Comparison of ENCODE assay signal across 23 cellular contexts in genomic region chr5:55671975-55672374, GRCh38. TPM values are rescaled to one million over a fixed set of nuclear protein-coding genes. Genes with fewer than 3 reads are reported as not detected.
DNase-seq lines count a peak whose midpoint lies in the region; ATAC-seq and TF ChIP-seq lines count a peak whose summit lies in the region.
"Had no signal": no experiment of that assay in that cellular context is flagged by ENCODE, and none has a peak within 500 bp of the region (broad histone marks: within the 10 kb centered on the region; RNA-seq: fewer than 3 reads in every experiment).

No MANE protein-coding gene starts in this region.

- H2BK5ac ChIP-seq in trophoblast cell (ENCODE audit: low read depth, low read length, poor library complexity), result no peak overlapping the region

- intact Hi-C loops in esophagus muscularis mucosa (cut with DNase I) (no loop called here), uterus (cut with DNase I; ENCODE audit: low total_unique reads) (no loop called here), mucosa of descending colon (cut with DNase I, micrococcal nuclease) (no loop called here)

- no peak overlapping the region for H3K14ac ChIP-seq in trophoblast cell (ENCODE audit: low read length)

- no peaks in the 10 kb centered on the region for H3K36me3 ChIP-seq in adipocyte (ENCODE audit: control insufficient read depth, insufficient read depth, low read length, severe bottlenecking)
- H3K36me3 ChIP-seq in esophagus muscularis mucosa, result no peaks in the 10 kb centered on the region
- H3K36me3 ChIP-seq in trophoblast cell (ENCODE audit: control insufficient read depth in 1 of 2, insufficient read depth in 2 of 2, low read length in 2 of 2), result peaks cover 0 to 6% of the 10 kb centered on the region in 2 experiments
- no peaks in the 10 kb centered on the region for H3K36me3 ChIP-seq in uterus
- no peaks in the 10 kb centered on the region for H3K36me3 ChIP-seq in mucosa of descending colon (ENCODE audit: low read depth)
- H3K36me3 ChIP-seq: HAP-1 had no signal

- ATAC-seq in mucosa of descending colon, result no peak
- ATAC-seq: activated CD4-positive, alpha-beta T cell treated with anti-CD3 and anti-CD28 coated beads for 36 hours; naive thymus-derived CD4-positive, alpha-beta T cell had no signal

- H4K91ac ChIP-seq in trophoblast cell (ENCODE audit: low read depth, low read length), result peak overlapping the region; percentile 62

- peak overlapping the region; percentile 89 for H2BK12ac ChIP-seq in trophoblast cell (ENCODE audit: low read length)

- WGBS in esophagus muscularis mucosa, result 89% methylated on average over 1 of the region's 1 CpG
- WGBS in trophoblast cell (ENCODE audit: extremely low coverage, insufficient coverage, insufficient read length), result no CpG with 5 or more reads among the region's 1 CpG

- H2AK5ac ChIP-seq in trophoblast cell (ENCODE audit: low read length), result no peak overlapping the region

- H3K4ac ChIP-seq in trophoblast cell (ENCODE audit: low read depth, low read length), result no peak overlapping the region

- H4K12ac ChIP-seq in trophoblast cell (ENCODE audit: low read depth, low read length), result no peak overlapping the region

- no peak for TF ChIP-seq POLR2A in esophagus muscularis mucosa (IDR thresholded peaks at IDR 0.05; ENCODE audit: low read depth)
- TF ChIP-seq POLR2A in uterus (IDR thresholded peaks at IDR 0.05), result no peak

- no peak overlapping the region for H3K23ac ChIP-seq in trophoblast cell (ENCODE audit: low read length)

- TF ChIP-seq CTCF in esophagus muscularis mucosa (IDR thresholded peaks at IDR 0.05) (no peak), uterus (IDR thresholded peaks at IDR 0.05) (no peak), mucosa of descending colon (IDR thresholded peaks at IDR 0.05) (no peak)

- H2BK120ac ChIP-seq in trophoblast cell (ENCODE audit: insufficient read depth, low read length, poor library complexity), result no peak overlapping the region

- no peak overlapping the region for H3K18ac ChIP-seq in trophoblast cell (ENCODE audit: low read length)

- H3K9me3 ChIP-seq in adipocyte (ENCODE audit: control insufficient read depth, low read length), result no peaks in the 10 kb centered on the region
- no peaks in the 10 kb centered on the region for H3K9me3 ChIP-seq in esophagus muscularis mucosa
- H3K9me3 ChIP-seq in trophoblast cell (ENCODE audit: insufficient read depth, low read depth, low read length), result no peaks in the 10 kb centered on the region
- H3K9me3 ChIP-seq in uterus, result no peaks in the 10 kb centered on the region
- no peaks in the 10 kb centered on the region for H3K9me3 ChIP-seq in mucosa of descending colon
- H3K9me3 ChIP-seq: BLaER1, esophagus squamous epithelium, HAP-1, left ventricle myocardium inferior had no signal

- H3K4me2 ChIP-seq in trophoblast cell (ENCODE audit: low read length), result no peak overlapping the region
- H3K4me2 ChIP-seq: BLaER1 had no signal

- no peaks in the 10 kb centered on the region for H3K79me2 ChIP-seq in trophoblast cell (ENCODE audit: control insufficient read depth, insufficient read depth, low read length, poor library complexity)

- no peak for TF ChIP-seq EP300 in esophagus muscularis mucosa (IDR thresholded peaks at IDR 0.05)

- H3K9ac ChIP-seq in adipocyte (ENCODE audit: low read length) (peak overlapping the region; percentile 21), trophoblast cell (ENCODE audit: low read length) (no peak overlapping the region)
- H3K9ac ChIP-seq: BLaER1 had no signal

- H3K4me1 ChIP-seq in adipocyte (ENCODE audit: control insufficient read depth, insufficient read depth, low read length) (peaks cover 46% of the 10 kb centered on the region), esophagus muscularis mucosa (peaks cover 11 to 49% (median 37%) of the 10 kb centered on the region in 4 donors), trophoblast cell (ENCODE audit: control insufficient read depth in 1 of 2, insufficient read depth in 2 of 2, low read length in 2 of 2) (no peaks in the 10 kb centered on the region), uterus (peaks cover 0 to 6% of the 10 kb centered on the region in 2 donors), mucosa of descending colon (ENCODE audit: low read depth) (no peaks in the 10 kb centered on the region)

- no peaks in the 10 kb centered on the region for H3K27me3 ChIP-seq in adipocyte (replicated peaks; ENCODE audit: control insufficient read depth, insufficient read depth, low read length)
- no peaks in the 10 kb centered on the region for H3K27me3 ChIP-seq in esophagus muscularis mucosa
- no peaks in the 10 kb centered on the region for H3K27me3 ChIP-seq in trophoblast cell (ENCODE audit: insufficient read depth, low read length)
- H3K27me3 ChIP-seq in uterus, result no peaks in the 10 kb centered on the region
- H3K27me3 ChIP-seq: BLaER1, esophagus squamous epithelium had no signal

- DNase-seq in adipocyte (ENCODE audit: low read depth), result no peak
- DNase-seq in esophagus muscularis mucosa (ENCODE audit: extremely low spot score), result no peak
- no peak for DNase-seq in trophoblast cell
- no peak for DNase-seq in uterus
- no peak for DNase-seq in mucosa of descending colon
- no peak for DNase-seq in amniotic stem cell (lab: John Stamatoyannopoulos, UW)
- no peak for DNase-seq in NCI-H748 (lab: John Stamatoyannopoulos, UW; ENCODE audit: unreplicated experiment)
- DNase-seq: activated CD4-positive, alpha-beta T cell treated with anti-CD3 and anti-CD28 coated beads for 36 hours; activated gamma-delta T cell treated with Interleukin-2 at 50 U/mL for 16 hours; esophagus squamous epithelium; GF-D8; IMR-90; left ventricle myocardium inferior; naive thymus-derived CD4-positive, alpha-beta T cell; NCI-H1092; NCI-H1694 treated with DMSO at 0.1 percent for 48 hours; NCI-H2171 treated with DMSO at 0.1 percent for 48 hours; NCI-H524; occipital lobe; Right ventricle myocardium superior; stimulated activated CD4-positive, alpha-beta T cell treated with anti-CD3 and anti-CD28 coated beads, Interleukin-4, amount 100 ng/mL, for 1 hour had no signal

- no peak overlapping the region for H2AFZ ChIP-seq in trophoblast cell (ENCODE audit: insufficient read depth, low read length, poor library complexity)

- peaks cover 5% of the 10 kb centered on the region for H3K79me1 ChIP-seq in trophoblast cell (ENCODE audit: low read length)

- H3K4me3 ChIP-seq in adipocyte (ENCODE audit: low read length), result no peak overlapping the region
- no peak overlapping the region for H3K4me3 ChIP-seq in esophagus muscularis mucosa
- no peak overlapping the region for H3K4me3 ChIP-seq in trophoblast cell (ENCODE audit: low read depth, low read length)
- no peak overlapping the region for H3K4me3 ChIP-seq in uterus
- H3K4me3 ChIP-seq in mucosa of descending colon, result no peak overlapping the region
- H3K4me3 ChIP-seq: BLaER1, esophagus squamous epithelium, HAP-1, left ventricle myocardium inferior had no signal

- H4K8ac ChIP-seq in trophoblast cell (ENCODE audit: low read depth, low read length), result no peak overlapping the region

- peak overlapping the region in 3 of 4 donors; percentile 1 to 30 (median 1) for H3K27ac ChIP-seq in esophagus muscularis mucosa (replicated peaks in 1 of 4)
- peak overlapping the region; percentile 33 for H3K27ac ChIP-seq in trophoblast cell (ENCODE audit: low read depth, low read length)
- peak overlapping the region; percentile 57 to 63 for H3K27ac ChIP-seq in uterus
- H3K27ac ChIP-seq: BLaER1, left ventricle myocardium inferior had no signal

RNA-seq across cellular contexts. Expression of gene SLC38A9, which starts 40.1 kb away (rescaled TPM):
- total RNA-seq in esophagus muscularis mucosa (10 to 100 TPM; 10.0 to 12.3 (median 11.0) TPM), uterus (100 to 1,000 TPM in 2 of 4 donors, 10 to 100 TPM in 2; 50.5 to 175 (median 86.7) TPM), mucosa of descending colon (10 to 100 TPM; 20.2 to 28.1 (median 20.6) TPM)
- polyA plus RNA-seq in trophoblast cell (2013), result 131 and 150 TPM in 2 replicates

Comparison
In these comparisons a context has a peak if more than half of its experiments do, and no peak if none do; other contexts are left out.
1. H3K27ac ChIP-seq: peak in every context shown above with its lines; median percentile 60 in uterus; 33 in trophoblast cell; 1 in esophagus muscularis mucosa.